In genomic region chr4:176755001-176755400, GRCh38 we compare ENCODE assay signal across 23 cellular contexts. TPM values are rescaled to one million over a fixed set of nuclear protein-coding genes. Genes with fewer than 3 reads are reported as not detected.
DNase-seq lines count a peak whose midpoint lies in the region; ATAC-seq, FAIRE-seq and TF ChIP-seq lines count a peak whose summit lies in the region.
"Had no signal": no experiment of that assay in that cellular context is flagged by ENCODE, and none has a peak within 500 bp of the region (broad histone marks: within the 10 kb centered on the region; RNA-seq: fewer than 3 reads in every experiment).

No MANE protein-coding gene starts in this region.

- intact Hi-C loops in CD8-positive, alpha-beta T cell (cut with DNase I, micrococcal nuclease), result no loop called here

- H3K27ac Mint-ChIP-seq in HFFc6 (peak overlapping the region; percentile 68), osteocyte (ENCODE audit: unreplicated experiment) (peak overlapping the region; percentile 23)
- H3K27ac Mint-ChIP-seq in CD8-positive, alpha-beta T cell, result no peak overlapping the region
- H3K27ac Mint-ChIP-seq: CD4-positive, CD25-positive, alpha-beta regulatory T cell had no signal

- POLR2A ChIA-PET in CD8-positive, alpha-beta T cell (lab: Charles Lee), result no interaction called here

- H3K4me1 Mint-ChIP-seq in HFFc6 (ENCODE audit: low read depth), result peaks cover 98% of the 10 kb centered on the region
- peaks cover 45% of the 10 kb centered on the region for H3K4me1 Mint-ChIP-seq in osteocyte (ENCODE audit: unreplicated experiment)
- H3K4me1 Mint-ChIP-seq in CD8-positive, alpha-beta T cell (ENCODE audit: low read depth), result no peaks in the 10 kb centered on the region
- H3K4me1 Mint-ChIP-seq: CD4-positive, CD25-positive, alpha-beta regulatory T cell had no signal

- FAIRE-seq in small intestine (lab: Jason Lieb, UNC), result no peak
- FAIRE-seq: GM12891, GM18507, GM19239, H1 had no signal

- no peaks in the 10 kb centered on the region for H3K27me3 ChIP-seq in CD8-positive, alpha-beta T cell (ENCODE audit: insufficient read depth, low read length)
- H3K27me3 ChIP-seq in small intestine (ENCODE audit: control insufficient read depth in 2 of 2, insufficient read depth in 2 of 2, low read length in 2 of 2), result no peaks in the 10 kb centered on the region

- ATAC-seq in SK-N-SH treated with all-trans-retinoic acid at 6 μM for 48 hours, result peak; percentile 5; the same call in 1 of the 3 replicates
- ATAC-seq in CD8-positive, alpha-beta T cell, result no peak

- DNase-seq in HFFc6 (no peak), OCI-M1 (lab: John Stamatoyannopoulos, UW) (peak; percentile 8), osteocyte (ENCODE audit: extremely low spot score, unreplicated experiment) (no peak), T-helper 9 cell (no peak), small intestine (no peak)
- no peak for DNase-seq in CD8-positive, alpha-beta T cell
- DNase-seq in stimulated activated CD4-positive, alpha-beta T cell treated with anti-CD3 and anti-CD28 coated beads, Interleukin-1b, Interleukin-23, amount 100 ng/mL, for 48 hours, result no peak
- DNase-seq: 8988T; C1 segment of cervical spinal cord; Calu3; CD4-positive, CD25-positive, alpha-beta regulatory T cell; COR-L47; DMS53; DMS79 treated with DMSO at 0.1 percent for 48 hours; GF-D8; H7 had no signal

- H3K27me3 Mint-ChIP-seq in HFFc6 (ENCODE audit: insufficient read depth) (peaks cover 15% of the 10 kb centered on the region), osteocyte (ENCODE audit: unreplicated experiment) (no peaks in the 10 kb centered on the region)
- H3K27me3 Mint-ChIP-seq in CD8-positive, alpha-beta T cell (ENCODE audit: low read depth), result no peaks in the 10 kb centered on the region
- H3K27me3 Mint-ChIP-seq: CD4-positive, CD25-positive, alpha-beta regulatory T cell had no signal

- 54 to 76% (median 69%) methylated on average over 2 of the region's 2 CpGs for WGBS in small intestine, 3 donors

- CTCF ChIA-PET in CD8-positive, alpha-beta T cell (lab: Charles Lee), result no interaction called here

- H3K36me3 Mint-ChIP-seq in HFFc6 (ENCODE audit: low read depth) (peaks cover 44% of the 10 kb centered on the region), osteocyte (ENCODE audit: unreplicated experiment) (no peaks in the 10 kb centered on the region)
- no peaks in the 10 kb centered on the region for H3K36me3 Mint-ChIP-seq in CD8-positive, alpha-beta T cell
- H3K36me3 Mint-ChIP-seq: CD4-positive, CD25-positive, alpha-beta regulatory T cell had no signal

- H3K4me3 Mint-ChIP-seq in HFFc6, result peak overlapping the region; percentile 42
- no peak overlapping the region for H3K4me3 Mint-ChIP-seq in osteocyte (ENCODE audit: unreplicated experiment)
- H3K4me3 Mint-ChIP-seq in CD8-positive, alpha-beta T cell, result no peak overlapping the region
- H3K4me3 Mint-ChIP-seq: CD4-positive, CD25-positive, alpha-beta regulatory T cell had no signal

- H3K9me3 ChIP-seq in CD8-positive, alpha-beta T cell (ENCODE audit: low read length), result no peaks in the 10 kb centered on the region
- no peaks in the 10 kb centered on the region for H3K9me3 ChIP-seq in small intestine (ENCODE audit: control insufficient read depth, low read depth)

- H3K9me3 Mint-ChIP-seq in HFFc6, result no peaks in the 10 kb centered on the region
- H3K9me3 Mint-ChIP-seq in osteocyte (ENCODE audit: unreplicated experiment), result no peaks in the 10 kb centered on the region
- no peaks in the 10 kb centered on the region for H3K9me3 Mint-ChIP-seq in CD8-positive, alpha-beta T cell

- no peaks in the 10 kb centered on the region for H3K4me1 ChIP-seq in CD8-positive, alpha-beta T cell (ENCODE audit: insufficient read depth, low read length)
- H3K4me1 ChIP-seq in small intestine (ENCODE audit: control insufficient read depth in 2 of 2, insufficient read depth in 1 of 2, low read depth in 1 of 2, low read length in 1 of 2), result no peaks in the 10 kb centered on the region

- TF ChIP-seq CTCF in HFFc6 (IDR thresholded peaks at IDR 0.05) (no peak), osteocyte (IDR thresholded peaks at IDR 0.05) (no peak)
- TF ChIP-seq CTCF in CD8-positive, alpha-beta T cell (IDR thresholded peaks at IDR 0.05), result no peak

- H3K27ac ChIP-seq in CD8-positive, alpha-beta T cell (ENCODE audit: low read depth, low read length), result no peak overlapping the region
- no peak overlapping the region for H3K27ac ChIP-seq in small intestine (ENCODE audit: low read depth in 1 of 2, low read length in 1 of 2)
- H3K27ac ChIP-seq: GM23248 had no signal

- H3K4me3 ChIP-seq in CD8-positive, alpha-beta T cell (ENCODE audit: low read depth, low read length), result no peak overlapping the region
- no peak overlapping the region for H3K4me3 ChIP-seq in small intestine (ENCODE audit: low read depth in 1 of 2, low read length in 2 of 2)
- H3K4me3 ChIP-seq: GM23248 had no signal

- no peaks in the 10 kb centered on the region for H3K36me3 ChIP-seq in CD8-positive, alpha-beta T cell (ENCODE audit: insufficient read depth, low read length)
- H3K36me3 ChIP-seq in small intestine (ENCODE audit: control insufficient read depth in 2 of 2, insufficient read depth in 2 of 2, low read length in 2 of 2), result no peaks in the 10 kb centered on the region

TF ChIP-seq in SK-N-SH treated with all-trans-retinoic acid at 6 μM for 48 hours, 23 proteins besides CTCF, POLR2A, EP300 and RAD21:
- TF ChIP-seq PATZ1 (CRISPR knock-in tag; IDR thresholded peaks at IDR 0.05; ENCODE audit: borderline replicate concordance), result no peak
- TF ChIP-seq CSDC2 (CRISPR knock-in tag; IDR thresholded peaks at IDR 0.05), result no peak

RNA-seq across cellular contexts. Expression of gene VEGFC, which starts 37.7 kb away (rescaled TPM):
- total RNA-seq in HFFc6 (2021; fragmentation: NEBNext Ultra II Directional; extraction: Animal tissue kit (Norgen Biotek cat#: 25700)), result 100 to 1,000 TPM; 323 to 374 (median 351) TPM
- 13.6 and 14.7 TPM in 2 replicates for total RNA-seq in osteocyte
- total RNA-seq in CD8-positive, alpha-beta T cell, result not detected
- polyA plus RNA-seq in small intestine, result 1 to 10 TPM in 1 of 3 donors, under 1 TPM in 1, not detected in 1; 0.81 to 9.1 TPM
- total RNA-seq: A673; CD4-positive, CD25-positive, alpha-beta regulatory T cell had no signal
- polyA plus RNA-seq: CD4-positive, CD25-positive, alpha-beta regulatory T cell had no signal

Comparison
In these comparisons a context has a peak if more than half of its experiments do, and no peak if none do; other contexts are left out.
1. RNA of gene VEGFC, which starts 37.7 kb away (total RNA-seq): 323 to 374 TPM in HFFc6; 13.6 to 14.7 TPM in osteocyte and not detected in CD8-positive, alpha-beta T cell; every median in the first group is over 10 times any median in the second.